8 cellular contexts compared by ENCODE assay signal in genomic region chr3:141011511-141012262, GRCh38. TPM values are rescaled to one million over a fixed set of nuclear protein-coding genes. Genes with fewer than 3 reads are reported as not detected.
DNase-seq lines count a peak whose midpoint lies in the region; ATAC-seq lines count a peak whose summit lies in the region.

No MANE protein-coding gene starts in this region.

- H3K27ac ChIP-seq in right cardiac atrium (ENCODE audit: low read length) = no peak overlapping the region

- in situ Hi-C loops in HAP-1 (cut with MboI; ENCODE audit: low sequenced_read_pairs) = loop anchor here (25.0 kb wide), 1 partner anchor 101 kb away; no protein-coding TSS in a partner anchor

- no peaks in the 10 kb centered on the region for H3K36me3 ChIP-seq in HAP-1 (replicated peaks)

- ATAC-seq in right cardiac atrium (peak; percentile 71 to 85), sciatic nerve (peak; percentile 74), HG03469 (IDR thresholded peaks at IDR 0.05; ENCODE audit: unreplicated experiment) (no peak)

- DNase-seq in EL = peak; percentile 52
- DNase-seq in HAP-1 (ENCODE audit: low spot score in 2 of 2) = peak; percentile 65 to 92
- DNase-seq in NCI-H128 (lab: John Stamatoyannopoulos, UW; ENCODE audit: unreplicated experiment) = peak; percentile 35
- DNase-seq in T-helper 2 cell = peak; percentile 35 to 79 (median 54)
- peak; percentile 40 for DNase-seq in amniotic epithelial cell (ENCODE audit: low read depth)
- DNase-seq in right cardiac atrium = peak; percentile 78 to 92 (median 89)
- peak; percentile 90 for DNase-seq in sciatic nerve (ENCODE audit: low spot score)

- 22% methylated on average over 14 of the region's 14 CpGs for WGBS in right cardiac atrium

- H3K4me1 ChIP-seq in HAP-1 = no peaks in the 10 kb centered on the region
- H3K4me1 ChIP-seq in right cardiac atrium (ENCODE audit: control insufficient read depth, insufficient read depth, low read length) = no peaks in the 10 kb centered on the region

- intact Hi-C loops in right cardiac atrium (cut with DNase I) (loop anchor here in 3 of 4 donors (5.0 kb wide), 3 partner anchors 91 to 181 kb away; no protein-coding TSS in a partner anchor), sciatic nerve (cut with DNase I) (no loop called here)

- H3K4me3 ChIP-seq in HAP-1 (no peak overlapping the region), right cardiac atrium (ENCODE audit: low read length) (no peak overlapping the region)

- H3K27me3 ChIP-seq in HAP-1 (ENCODE audit: low read depth) = no peaks in the 10 kb centered on the region
- no peaks in the 10 kb centered on the region for H3K27me3 ChIP-seq in right cardiac atrium (ENCODE audit: control insufficient read depth, insufficient read depth)

- H3K9me3 ChIP-seq in HAP-1 = no peaks in the 10 kb centered on the region
- no peaks in the 10 kb centered on the region for H3K9me3 ChIP-seq in right cardiac atrium (ENCODE audit: control insufficient read depth, low read length)

RNA-seq across cellular contexts. Expression of gene SPSB4, which starts 39.5 kb away (rescaled TPM):
- total RNA-seq in right cardiac atrium = 1 to 10 TPM; 1.1 to 9.7 (median 5.4) TPM
- 6.9 TPM for polyA plus RNA-seq in right cardiac atrium
- total RNA-seq in sciatic nerve = 0.36 TPM

Comparison
In these comparisons a context has a peak if more than half of its experiments do, and no peak if none do; other contexts are left out.
1. DNase-seq: peak in every context shown above with its lines; median percentile 90 in sciatic nerve; 89 in right cardiac atrium; 78 in HAP-1; 54 in T-helper 2 cell; 52 in EL; 40 in amniotic epithelial cell; 35 in NCI-H128.